8 cellular contexts compared by ENCODE assay signal in the genomic region with DNA sequence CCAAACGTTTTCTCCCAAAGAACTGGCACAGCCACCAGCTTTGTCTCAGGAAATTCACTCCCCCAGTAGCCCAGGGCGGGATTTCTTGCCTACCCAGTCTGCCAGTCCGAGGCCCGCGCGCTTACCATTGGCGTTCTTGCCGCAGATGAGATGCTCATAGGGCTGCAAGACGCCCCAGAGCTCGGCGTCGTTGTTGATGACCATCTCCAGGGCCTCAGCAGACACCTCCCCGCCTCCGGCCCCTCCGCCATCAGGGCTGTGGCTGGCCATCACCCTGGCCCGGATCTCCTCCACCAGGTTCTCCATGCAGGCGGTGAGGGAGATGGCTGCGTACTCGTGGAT. TPM values are rescaled to one million over a fixed set of nuclear protein-coding genes. Genes with fewer than 3 reads are reported as not detected.
DNase-seq lines count a peak whose midpoint lies in the region; ATAC-seq and TF ChIP-seq lines count a peak whose summit lies in the region.

No MANE protein-coding gene starts in this region.

- intact Hi-C loops in ascending aorta (cut with DNase I) = loop anchor here (2.0 to 5.0 kb wide), 3 partner anchors 26 to 664 kb away; partner anchors contain the start of gene CAT

- no peaks in the 10 kb centered on the region for H3K9me2 ChIP-seq in Loucy (replicated peaks; ENCODE audit: low read depth, low read length)

- TF ChIP-seq CTCF in Loucy (conservative IDR thresholded peaks at IDR 0.05; ENCODE audit: low read length) (no peak), ascending aorta (IDR thresholded peaks at IDR 0.05) (no peak), kidney epithelial cell (IDR thresholded peaks at IDR 0.05; ENCODE audit: insufficient read depth, low read length, poor library complexity, severe bottlenecking) (no peak)

- no peak for ATAC-seq in CD4-positive, CD25-positive, alpha-beta regulatory T cell (ENCODE audit: low read depth in 2 of 2)
- ATAC-seq in HG03045 (IDR thresholded peaks at IDR 0.05; ENCODE audit: unreplicated experiment) (no peak), HG02588 (IDR thresholded peaks at IDR 0.05; ENCODE audit: unreplicated experiment) (no peak)

- no peak overlapping the region for H2AFZ ChIP-seq in Loucy (ENCODE audit: low read length)

- H3K4me3 Mint-ChIP-seq in CD4-positive, CD25-positive, alpha-beta regulatory T cell = peak overlapping the region; percentile 48 to 89 (median 76)

- H3K4me1 ChIP-seq in CD4-positive, CD25-positive, alpha-beta regulatory T cell (ENCODE audit: control insufficient read depth, insufficient read depth, low read length, poor library complexity, severe bottlenecking) = peaks cover 34% of the 10 kb centered on the region
- H3K4me1 ChIP-seq in Loucy (ENCODE audit: insufficient read depth, low read length, poor library complexity, severe bottlenecking) = peaks cover 36% of the 10 kb centered on the region
- H3K4me1 ChIP-seq in ascending aorta = peaks cover 3 to 23% of the 10 kb centered on the region in 2 donors
- peaks cover 42% of the 10 kb centered on the region for H3K4me1 ChIP-seq in stomach smooth muscle (ENCODE audit: control insufficient read depth, insufficient read depth, low read length)

- H3K79me2 ChIP-seq in Loucy (ENCODE audit: insufficient read depth, low read length) = no peaks in the 10 kb centered on the region

- H3K4me1 Mint-ChIP-seq in CD4-positive, CD25-positive, alpha-beta regulatory T cell = peaks cover 6 to 19% (median 11%) of the 10 kb centered on the region in 4 donors

- H4K20me1 ChIP-seq in Loucy (ENCODE audit: insufficient read depth, low read length, poor library complexity, severe bottlenecking) = peaks cover 5% of the 10 kb centered on the region

- no peak overlapping the region for H3K9ac ChIP-seq in Loucy (ENCODE audit: low read depth, low read length, poor library complexity, severe bottlenecking)
- peak overlapping the region; percentile 42 to 62 for H3K9ac ChIP-seq in stomach smooth muscle (ENCODE audit: low read length in 2 of 2)

- H3K27ac Mint-ChIP-seq in CD4-positive, CD25-positive, alpha-beta regulatory T cell = no peak overlapping the region

- peak overlapping the region; percentile 52 for H3K4me2 ChIP-seq in Loucy (ENCODE audit: low read depth, low read length, poor library complexity, severe bottlenecking)

- no peaks in the 10 kb centered on the region for H3K36me3 ChIP-seq in CD4-positive, CD25-positive, alpha-beta regulatory T cell (ENCODE audit: control insufficient read depth, insufficient read depth, low read length)
- H3K36me3 ChIP-seq in Loucy (ENCODE audit: insufficient read depth, low read length) (no peaks in the 10 kb centered on the region), ascending aorta (no peaks in the 10 kb centered on the region), kidney epithelial cell (ENCODE audit: control insufficient read depth, insufficient read depth, low read length) (no peaks in the 10 kb centered on the region), stomach smooth muscle (ENCODE audit: control insufficient read depth in 2 of 2, insufficient read depth in 2 of 2, low read length in 2 of 2) (no peaks in the 10 kb centered on the region)

- no peaks in the 10 kb centered on the region for H3K36me3 Mint-ChIP-seq in CD4-positive, CD25-positive, alpha-beta regulatory T cell

- peaks cover 0 to 3% (median 0%) of the 10 kb centered on the region in 7 donors for H3K9me3 Mint-ChIP-seq in CD4-positive, CD25-positive, alpha-beta regulatory T cell

- H3F3A ChIP-seq in Loucy (ENCODE audit: low read depth) = no peaks in the 10 kb centered on the region

- H3K27me3 Mint-ChIP-seq in CD4-positive, CD25-positive, alpha-beta regulatory T cell = peaks cover 58% of the 10 kb centered on the region

- no peaks in the 10 kb centered on the region for H3K9me3 ChIP-seq in CD4-positive, CD25-positive, alpha-beta regulatory T cell (ENCODE audit: control insufficient read depth in 2 of 2, low read length in 2 of 2)
- H3K9me3 ChIP-seq in Loucy (ENCODE audit: insufficient read depth, low read depth, low read length) = no peaks in the 10 kb centered on the region
- no peaks in the 10 kb centered on the region for H3K9me3 ChIP-seq in ascending aorta
- H3K9me3 ChIP-seq in stomach smooth muscle (ENCODE audit: control insufficient read depth in 2 of 2, low read length in 2 of 2) = no peaks in the 10 kb centered on the region

- DNase-seq in CD4-positive, CD25-positive, alpha-beta regulatory T cell = peak in 1 of 3 donors; percentile 7
- DNase-seq in ascending aorta (ENCODE audit: low spot score in 2 of 2) = peak in 1 of 2 donors; percentile 79
- DNase-seq in kidney epithelial cell (ENCODE audit: low read depth) = no peak
- DNase-seq in foreskin melanocyte = no peak

- peak overlapping the region; percentile 13 for H3K4me3 ChIP-seq in CD4-positive, CD25-positive, alpha-beta regulatory T cell (ENCODE audit: low read depth, low read length)
- H3K4me3 ChIP-seq in Loucy (ENCODE audit: low read length, poor library complexity, severe bottlenecking) (peak overlapping the region; percentile 25), ascending aorta (peak overlapping the region; percentile 81 to 84), kidney epithelial cell (ENCODE audit: low read depth, low read length) (peak overlapping the region; percentile 75), stomach smooth muscle (ENCODE audit: low read length in 2 of 2) (peak overlapping the region; percentile 73 to 83)

- no peak overlapping the region for H3K27ac ChIP-seq in CD4-positive, CD25-positive, alpha-beta regulatory T cell (ENCODE audit: insufficient read depth, low read length, poor library complexity, severe bottlenecking)
- H3K27ac ChIP-seq in ascending aorta = peak overlapping the region; percentile 84 to 87
- H3K27ac ChIP-seq in stomach smooth muscle (ENCODE audit: low read length) = peak overlapping the region; percentile 76

- peaks cover 29% of the 10 kb centered on the region for H3K27me3 ChIP-seq in CD4-positive, CD25-positive, alpha-beta regulatory T cell (ENCODE audit: control insufficient read depth, insufficient read depth, low read length)
- H3K27me3 ChIP-seq in Loucy (ENCODE audit: insufficient read depth, low read length, poor library complexity, severe bottlenecking) (peaks cover 4% of the 10 kb centered on the region), ascending aorta (no peaks in the 10 kb centered on the region), kidney epithelial cell (ENCODE audit: control insufficient read depth, insufficient read depth, low read length) (no peaks in the 10 kb centered on the region), stomach smooth muscle (ENCODE audit: control insufficient read depth in 1 of 2, insufficient read depth in 2 of 2, low read length in 2 of 2) (no peaks in the 10 kb centered on the region)

RNA-seq across cellular contexts. Expression of gene ABTB2, which starts 1.3 kb away (rescaled TPM):
- total RNA-seq in CD4-positive, CD25-positive, alpha-beta regulatory T cell = 0.89 TPM
- polyA plus RNA-seq in CD4-positive, CD25-positive, alpha-beta regulatory T cell = under 1 TPM in 2 of 4 donors, not detected in 2; 0.12 to 0.13 TPM
- total RNA-seq in ascending aorta = 7.9 TPM
- total RNA-seq in kidney epithelial cell = 26.8 and 27.7 TPM in 2 replicates

Comparison
In these comparisons a context has a peak if more than half of its experiments do, and no peak if none do; other contexts are left out.
1. H3K4me3 ChIP-seq: peak in every context shown above with its lines; median percentile 82 in ascending aorta; 78 in stomach smooth muscle; 75 in kidney epithelial cell; 25 in Loucy; 13 in CD4-positive, CD25-positive, alpha-beta regulatory T cell.